31 cellular contexts compared by ENCODE assay signal in genomic region chrX:56853436-56853835, GRCh38.
"Had no signal": no experiment of that assay in that cellular context is flagged by ENCODE, and none has a peak within 500 bp of the region (broad histone marks: within the 10 kb centered on the region; RNA-seq: fewer than 3 reads in every experiment).

No MANE protein-coding gene starts in this region.

- FAIRE-seq: TTC549 had no signal

- H3K4me1 ChIP-seq: ascending aorta had no signal

- H3K9ac ChIP-seq: KMS-11 had no signal

- H3K27ac Mint-ChIP-seq: activated B cell treated with CpG ODN at 0.5 μM for 24 hours; activated CD4-positive, alpha-beta T cell treated with anti-CD3 and anti-CD28 coated beads, Interleukin-2, amount 10 ng/mL, durations not matched to agents 24 days and 14 days; activated naive CD4-positive, alpha-beta T cell treated with anti-CD3 and anti-CD28 coated beads, Interleukin-2, amount 50 U/mL, for 72 hours; activated naive CD8-positive, alpha-beta T cell treated with anti-CD3 and anti-CD28 coated beads, Interleukin-2, amount 50 U/mL, for 24 hours; brain; T-helper 17 cell had no signal

- H3K4me3 Mint-ChIP-seq: activated B cell treated with CpG ODN at 0.5 μM for 24 hours; activated CD4-positive, alpha-beta T cell treated with anti-CD3 and anti-CD28 coated beads, Interleukin-2, amount 10 ng/mL, durations not matched to agents 24 days and 14 days; activated naive CD8-positive, alpha-beta T cell treated with anti-CD3 and anti-CD28 coated beads, Interleukin-2, amount 50 U/mL, for 24 hours; activated T-cell treated with anti-CD3 and anti-CD28 coated beads, Interleukin-2, amount 50 U/mL, for 4 hours; brain; T-helper 17 cell had no signal

- H3K27me3 ChIP-seq: ascending aorta, cardiac muscle cell had no signal

- H3K27ac ChIP-seq: ascending aorta, cardiac muscle cell, KMS-11, RWPE1 had no signal

- H3K4me1 Mint-ChIP-seq: activated B cell treated with CpG ODN at 0.5 μM for 24 hours; activated CD4-positive, alpha-beta T cell treated with anti-CD3 and anti-CD28 coated beads, Interleukin-2, amount 10 ng/mL, durations not matched to agents 24 days and 14 days; activated naive CD8-positive, alpha-beta T cell treated with anti-CD3 and anti-CD28 coated beads, Interleukin-2, amount 50 U/mL, for 24 hours; brain; T-helper 17 cell had no signal

- H3K9me3 Mint-ChIP-seq: activated B cell treated with CpG ODN at 0.5 μM for 24 hours; activated CD4-positive, alpha-beta T cell treated with anti-CD3 and anti-CD28 coated beads, Interleukin-2, amount 10 ng/mL, durations not matched to agents 24 days and 14 days; activated naive CD8-positive, alpha-beta T cell treated with anti-CD3 and anti-CD28 coated beads, Interleukin-2, amount 50 U/mL, for 24 hours; activated T-cell treated with anti-CD3 and anti-CD28 coated beads, Interleukin-2, amount 50 U/mL, for 4 hours had no signal

- DNase-seq: activated B cell treated with CpG ODN at 0.5 μM for 24 hours; activated CD4-positive, alpha-beta T cell treated with anti-CD3 and anti-CD28 coated beads for 1 hour; activated CD4-positive, alpha-beta T cell treated with anti-CD3 and anti-CD28 coated beads, Interleukin-2, amount 10 ng/mL, durations not matched to agents 24 days and 14 days; activated CD4-positive, alpha-beta T cell treated with anti-CD3 and anti-CD28 coated beads, Interleukin-2, amount 50 U/mL, for 48 hours; activated effector memory CD4-positive, alpha-beta T cell treated with anti-CD3 and anti-CD28 coated beads, Interleukin-2, amount 50 U/mL, for 16 hours; activated naive CD4-positive, alpha-beta T cell treated with Interleukin-2 at 50 U/mL for 16 hours; activated naive CD8-positive, alpha-beta T cell treated with anti-CD3 and anti-CD28 coated beads, Interleukin-2, amount 50 U/mL, for 24 hours; activated T-cell treated with anti-CD3 and anti-CD28 coated beads, Interleukin-2, amount 50 U/mL, for 4 hours; amniotic stem cell; cerebellar nuclear complex; NCI-H1048; NCI-H146; NCI-H187 treated with DMSO at 0.1 percent for 48 hours; NCI-H2081 treated with DMSO at 0.1 percent for 48 hours; NCI-H2171 treated with DMSO at 0.1 percent for 48 hours; NCI-H345; NCI-H510A; NCI-H526 treated with DMSO at 0.1 percent for 48 hours; NK-92 treated with Interleukin-12 subunit alpha and Interleukin-12 subunit beta, amount 100 ng/mL, for 24 hours; OCI-M1; Right ventricle myocardium superior; T-helper 17 cell; T-helper 9 cell had no signal

- H3K4me2 ChIP-seq: KMS-11 had no signal

- H3K4me3 ChIP-seq: ascending aorta, cardiac muscle cell had no signal

- H3K36me3 ChIP-seq: ascending aorta, cardiac muscle cell had no signal

- H3K27me3 Mint-ChIP-seq: activated B cell treated with CpG ODN at 0.5 μM for 24 hours; activated naive CD8-positive, alpha-beta T cell treated with anti-CD3 and anti-CD28 coated beads, Interleukin-2, amount 50 U/mL, for 24 hours; T-helper 17 cell had no signal

- ATAC-seq: activated naive CD4-positive, alpha-beta T cell treated with anti-CD3 and anti-CD28 coated beads, Interleukin-2, amount 50 U/mL, for 72 hours; activated naive CD8-positive, alpha-beta T cell treated with anti-CD3 and anti-CD28 coated beads, Interleukin-2, amount 50 U/mL, for 24 hours; activated T-cell treated with anti-CD3 and anti-CD28 coated beads, Interleukin-2, amount 50 U/mL, for 4 hours; Panc1; T-helper 17 cell had no signal

- H3K36me3 Mint-ChIP-seq: brain had no signal
